Comparison of ENCODE assay signal across 8 cellular contexts in genomic region chr9:36665921-36666429, GRCh38.
DNase-seq lines count a peak whose midpoint lies in the region; ATAC-seq and TF ChIP-seq lines count a peak whose summit lies in the region.
"Had no signal": no experiment of that assay in that cellular context is flagged by ENCODE, and none has a peak within 500 bp of the region (broad histone marks: within the 10 kb centered on the region; RNA-seq: fewer than 3 reads in every experiment).

No MANE protein-coding gene starts in this region.

- no peaks in the 10 kb centered on the region for H3K79me2 ChIP-seq in OCI-LY7 (ENCODE audit: insufficient read depth, low read depth, low read length)

- peaks cover 12% of the 10 kb centered on the region for H3K36me3 Mint-ChIP-seq in mesothelial cell of epicardium

- ATAC-seq in GM18870 (IDR thresholded peaks at IDR 0.05; ENCODE audit: unreplicated experiment) (peak; percentile 69), HG02678 (IDR thresholded peaks at IDR 0.05; ENCODE audit: unreplicated experiment) (peak; percentile 75)

- H3K36me3 ChIP-seq in OCI-LY7 (ENCODE audit: insufficient read depth, low read length) = peaks cover 76% of the 10 kb centered on the region
- no peaks in the 10 kb centered on the region for H3K36me3 ChIP-seq in suprapubic skin
- H3K36me3 ChIP-seq in spleen = peaks cover 0 to 12% (median 0%) of the 10 kb centered on the region in 6 donors

- no peaks in the 10 kb centered on the region for H4K20me1 ChIP-seq in OCI-LY7 (ENCODE audit: insufficient read depth, low read length)

- H2AFZ ChIP-seq in OCI-LY7 (ENCODE audit: low read length) = no peak overlapping the region

- TF ChIP-seq CTCF in OCI-LY7 (conservative IDR thresholded peaks at IDR 0.05; ENCODE audit: low read length) (no peak), mesothelial cell of epicardium (IDR thresholded peaks at IDR 0.05; ENCODE audit: unreplicated experiment) (no peak), suprapubic skin (IDR thresholded peaks at IDR 0.05) (no peak), spleen (IDR thresholded peaks at IDR 0.05 in 8 of 11, conservative IDR thresholded peaks at IDR 0.05 in 3 of 11) (no peak)

- no peaks in the 10 kb centered on the region for H3K27me3 ChIP-seq in suprapubic skin
- H3K27me3 ChIP-seq in spleen (replicated peaks in 1 of 7) = no peaks in the 10 kb centered on the region

- peak overlapping the region; percentile 44 for H3K27ac ChIP-seq in OCI-LY7 (ENCODE audit: low read depth, low read length, poor library complexity, severe bottlenecking)
- H3K27ac ChIP-seq in suprapubic skin = no peak overlapping the region
- H3K27ac ChIP-seq in spleen = no peak overlapping the region

- 91% methylated on average over 3 of the region's 3 CpGs for WGBS in suprapubic skin
- WGBS in spleen, 5 donors = 78 to 96% (median 80%) methylated on average over 3 of the region's 3 CpGs

- CTCF ChIA-PET in OCI-LY7 (lab: Charles Lee; ENCODE audit: unreplicated experiment) = no interaction called here

- peaks cover 23% of the 10 kb centered on the region for H3K4me1 Mint-ChIP-seq in mesothelial cell of epicardium

- H3K9me3 Mint-ChIP-seq in mesothelial cell of epicardium = peaks cover 8% of the 10 kb centered on the region

- peak overlapping the region; percentile 41 for H3K27ac Mint-ChIP-seq in mesothelial cell of epicardium

- no peaks in the 10 kb centered on the region for H3K9me2 ChIP-seq in OCI-LY7 (ENCODE audit: insufficient read depth, low read length)

- DNase-seq in OCI-LY7 (ENCODE audit: low spot score) (peak; percentile 27), mesothelial cell of epicardium (ENCODE audit: low spot score in 2 of 2, unreplicated experiment in 2 of 2) (no peak), suprapubic skin (ENCODE audit: low spot score in 2 of 2) (no peak), DMS153 treated with DMSO at 0.1 percent for 48 hours (lab: John Stamatoyannopoulos, UW; ENCODE audit: unreplicated experiment) (no peak), spleen (no peak)
- DNase-seq: amniotic stem cell had no signal

- BruUV-seq in OCI-LY7 (replicated peaks; lab: Mats Ljungman, UMichigan) = no TSS peak

- H3K4me3 ChIP-seq in OCI-LY7 (ENCODE audit: low read depth, low read length, poor library complexity, severe bottlenecking) (no peak overlapping the region), suprapubic skin (no peak overlapping the region), spleen (no peak overlapping the region)

- H3K4me1 ChIP-seq in OCI-LY7 (ENCODE audit: insufficient read depth, low read length, poor library complexity, severe bottlenecking) (peaks cover 15% of the 10 kb centered on the region), suprapubic skin (no peaks in the 10 kb centered on the region), spleen (peaks cover 0 to 12% (median 0%) of the 10 kb centered on the region in 6 donors)

- no peak for TF ChIP-seq EP300 in suprapubic skin (IDR thresholded peaks at IDR 0.05)

- H3K9me3 ChIP-seq in OCI-LY7 (ENCODE audit: low read length) (no peaks in the 10 kb centered on the region), suprapubic skin (no peaks in the 10 kb centered on the region), spleen (no peaks in the 10 kb centered on the region)

- intact Hi-C loops in OCI-LY7 (cut with micrococcal nuclease; ENCODE audit: unreplicated experiment) (no loop called here), spleen (cut with DNase I; ENCODE audit: low total_unique reads) (no loop called here)

- POLR2A ChIA-PET in OCI-LY7 (lab: Charles Lee) = interaction anchor here (0.9 kb wide), 2 partner anchors 11 to 63 kb away, joined by 4 to 5 read pairs; no protein-coding TSS in a partner anchor

- H3K4me3 Mint-ChIP-seq in mesothelial cell of epicardium = no peak overlapping the region

- peak overlapping the region; percentile 22; the same call in 1 of the 2 replicates for H3K4me2 ChIP-seq in OCI-LY7 (ENCODE audit: low read length)

- no peaks in the 10 kb centered on the region for H3K27me3 Mint-ChIP-seq in mesothelial cell of epicardium (ENCODE audit: low read depth)

- TF ChIP-seq POLR2A in suprapubic skin (IDR thresholded peaks at IDR 0.05) (no peak), spleen (IDR thresholded peaks at IDR 0.05) (no peak)
